16 cellular contexts compared by ENCODE assay signal in the genomic region with DNA sequence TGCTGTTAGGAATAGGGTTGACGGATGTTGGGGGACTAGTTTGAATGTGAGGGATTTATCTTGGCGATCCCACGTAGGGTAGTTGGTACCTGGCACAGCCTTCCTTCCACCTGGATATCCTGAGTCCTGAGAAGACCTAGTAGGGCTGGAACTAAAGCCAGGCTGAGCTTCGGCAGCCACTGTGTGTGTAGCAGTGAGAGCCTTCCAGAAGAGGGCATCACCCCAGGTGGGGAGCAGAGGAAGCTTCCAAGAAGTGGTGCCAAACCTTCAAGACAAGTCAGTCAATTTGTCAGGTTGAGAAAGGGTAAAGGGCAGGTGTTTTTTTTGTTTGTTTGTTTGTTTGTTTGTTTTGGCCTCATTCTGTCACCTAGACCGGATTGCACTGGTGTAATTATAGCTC. TPM values are rescaled to one million over a fixed set of nuclear protein-coding genes. Genes with fewer than 3 reads are reported as not detected.
DNase-seq lines count a peak whose midpoint lies in the region; ATAC-seq and TF ChIP-seq lines count a peak whose summit lies in the region.
"Had no signal": no experiment of that assay in that cellular context is flagged by ENCODE, and none has a peak within 500 bp of the region (broad histone marks: within the 10 kb centered on the region; RNA-seq: fewer than 3 reads in every experiment).

No MANE protein-coding gene starts in this region.

- H3K4me1 ChIP-seq in Loucy (ENCODE audit: insufficient read depth, low read length, poor library complexity, severe bottlenecking) (peaks cover 6% of the 10 kb centered on the region), mucosa of descending colon (ENCODE audit: low read depth) (peaks cover 9% of the 10 kb centered on the region), suprapubic skin (peaks cover 9% of the 10 kb centered on the region)
- H3K4me1 ChIP-seq: SJSA1 had no signal

- H3K4me3 Mint-ChIP-seq in activated naive CD8-positive, alpha-beta T cell treated with anti-CD3 and anti-CD28 coated beads, Interleukin-2, amount 50 U/mL, for 24 hours, result no peak overlapping the region

- H3K36me3 ChIP-seq in Loucy (ENCODE audit: insufficient read depth, low read length) (no peaks in the 10 kb centered on the region), mucosa of descending colon (ENCODE audit: low read depth) (no peaks in the 10 kb centered on the region), suprapubic skin (no peaks in the 10 kb centered on the region)
- H3K36me3 ChIP-seq: SJSA1, thoracic aorta had no signal

- peak overlapping the region; percentile 67 for H3K27ac Mint-ChIP-seq in activated naive CD8-positive, alpha-beta T cell treated with anti-CD3 and anti-CD28 coated beads, Interleukin-2, amount 50 U/mL, for 24 hours

- H4K20me1 ChIP-seq in Loucy (ENCODE audit: insufficient read depth, low read length, poor library complexity, severe bottlenecking), result no peaks in the 10 kb centered on the region

- no peak for TF ChIP-seq EP300 in suprapubic skin (IDR thresholded peaks at IDR 0.05)

- no peak for TF ChIP-seq POLR2A in suprapubic skin (IDR thresholded peaks at IDR 0.05)

- DNase-seq in GM12864 (ENCODE audit: low read depth), result no peak
- DNase-seq in activated naive CD8-positive, alpha-beta T cell treated with anti-CD3 and anti-CD28 coated beads, Interleukin-2, amount 50 U/mL, for 24 hours, result no peak
- no peak for DNase-seq in mucosa of descending colon
- DNase-seq in suprapubic skin (ENCODE audit: low spot score in 2 of 2), result no peak
- no peak for DNase-seq in HUDEP-2 (lab: John Stamatoyannopoulos, UW; ENCODE audit: unreplicated experiment in 76 of 76)
- no peak for DNase-seq in COLO829 (ENCODE audit: low spot score)
- DNase-seq: activated T-cell treated with anti-CD3 and anti-CD28 coated beads, Interleukin-2, amount 50 U/mL, for 4 hours; aorta; NCI-H1417 treated with DMSO at 0.1 percent for 48 hours; NCI-H526 treated with DMSO at 0.1 percent for 48 hours had no signal

- 78% methylated on average over 5 of the region's 5 CpGs for WGBS in suprapubic skin

- TF ChIP-seq CTCF in GM12864 (IDR thresholded peaks at IDR 0.05; ENCODE audit: low read depth, low read length, missing control alignments), result peak; percentile 23
- peak; percentile 53 for TF ChIP-seq CTCF in Loucy (conservative IDR thresholded peaks at IDR 0.05; ENCODE audit: low read length)
- TF ChIP-seq CTCF in mucosa of descending colon (IDR thresholded peaks at IDR 0.05), result no peak
- no peak for TF ChIP-seq CTCF in suprapubic skin (IDR thresholded peaks at IDR 0.05)

- H3K79me2 ChIP-seq in Loucy (ENCODE audit: insufficient read depth, low read length), result no peaks in the 10 kb centered on the region

- peaks cover 8% of the 10 kb centered on the region for H3K27me3 Mint-ChIP-seq in activated naive CD8-positive, alpha-beta T cell treated with anti-CD3 and anti-CD28 coated beads, Interleukin-2, amount 50 U/mL, for 24 hours

- no peaks in the 10 kb centered on the region for H3K36me3 Mint-ChIP-seq in activated naive CD8-positive, alpha-beta T cell treated with anti-CD3 and anti-CD28 coated beads, Interleukin-2, amount 50 U/mL, for 24 hours (ENCODE audit: low read depth)

- H3K27me3 ChIP-seq in Loucy (ENCODE audit: insufficient read depth, low read length, poor library complexity, severe bottlenecking), result no peaks in the 10 kb centered on the region
- H3K27me3 ChIP-seq in suprapubic skin, result no peaks in the 10 kb centered on the region
- H3K27me3 ChIP-seq: SJSA1 had no signal

- no peaks in the 10 kb centered on the region for H3K9me2 ChIP-seq in Loucy (replicated peaks; ENCODE audit: low read depth, low read length)

- no peak overlapping the region for H3K4me2 ChIP-seq in Loucy (ENCODE audit: low read depth, low read length, poor library complexity, severe bottlenecking)

- ATAC-seq in activated naive CD8-positive, alpha-beta T cell treated with anti-CD3 and anti-CD28 coated beads, Interleukin-2, amount 50 U/mL, for 24 hours, result no peak
- ATAC-seq in mucosa of descending colon, result peak; percentile 40
- ATAC-seq: left lobe of liver had no signal

- peaks cover 41% of the 10 kb centered on the region for H3K4me1 Mint-ChIP-seq in activated naive CD8-positive, alpha-beta T cell treated with anti-CD3 and anti-CD28 coated beads, Interleukin-2, amount 50 U/mL, for 24 hours

- H3K9ac ChIP-seq in Loucy (ENCODE audit: low read depth, low read length, poor library complexity, severe bottlenecking), result no peak overlapping the region

- H3F3A ChIP-seq in Loucy (ENCODE audit: low read depth), result no peaks in the 10 kb centered on the region

- H2AFZ ChIP-seq in Loucy (ENCODE audit: low read length), result no peak overlapping the region

- H3K4me3 ChIP-seq in GM12864 (ENCODE audit: low read depth, low read length) (no peak overlapping the region), Loucy (ENCODE audit: low read length, poor library complexity, severe bottlenecking) (no peak overlapping the region), mucosa of descending colon (no peak overlapping the region), suprapubic skin (no peak overlapping the region)
- H3K4me3 ChIP-seq: SJSA1, thoracic aorta had no signal

- no peak overlapping the region for H3K27ac ChIP-seq in suprapubic skin
- H3K27ac ChIP-seq: SJSA1, thoracic aorta had no signal

- intact Hi-C loops in mucosa of descending colon (cut with DNase I, micrococcal nuclease), result no loop called here

- H3K9me3 Mint-ChIP-seq in activated naive CD8-positive, alpha-beta T cell treated with anti-CD3 and anti-CD28 coated beads, Interleukin-2, amount 50 U/mL, for 24 hours, result peaks cover 4% of the 10 kb centered on the region
- H3K9me3 Mint-ChIP-seq: activated T-cell treated with anti-CD3 and anti-CD28 coated beads, Interleukin-2, amount 50 U/mL, for 4 hours had no signal

- no peaks in the 10 kb centered on the region for H3K9me3 ChIP-seq in Loucy (ENCODE audit: insufficient read depth, low read depth, low read length)
- H3K9me3 ChIP-seq in mucosa of descending colon, result no peaks in the 10 kb centered on the region
- H3K9me3 ChIP-seq in suprapubic skin, result no peaks in the 10 kb centered on the region
- H3K9me3 ChIP-seq: SJSA1, thoracic aorta had no signal

RNA-seq across cellular contexts. Expression of gene FGFBP2, which starts 1.2 kb away (rescaled TPM):
- total RNA-seq in mucosa of descending colon, result 1 to 10 TPM in 1 of 3 donors, not detected in 2; 4.0 TPM
- total RNA-seq in suprapubic skin, result 10 to 100 TPM in 2 of 4 donors, 1 to 10 TPM in 2; 3.9 to 52.0 (median 9.7) TPM
- total RNA-seq: HT1080, SJSA1, skeletal muscle tissue, thoracic aorta had no signal

RNA-seq across cellular contexts. Expression of gene FGFBP1, which starts 25.6 kb away (rescaled TPM):
- 10 to 100 TPM; 10.8 to 39.4 (median 34.7) TPM for total RNA-seq in mucosa of descending colon
- total RNA-seq in suprapubic skin, result 100 to 1,000 TPM in 2 of 4 donors, 10 to 100 TPM in 2; 28.7 to 178 (median 113) TPM
- total RNA-seq: activated T-cell treated with anti-CD3 and anti-CD28 coated beads, Interleukin-2, amount 50 U/mL, for 4 hours; aorta; left lobe of liver; SJSA1; skeletal muscle tissue; thoracic aorta had no signal

Comparison
In these comparisons a context has a peak if more than half of its experiments do, and no peak if none do; other contexts are left out.
1. CTCF ChIP-seq: peak in GM12864 (single experiment) and Loucy (single experiment); none in mucosa of descending colon (single experiment) and suprapubic skin (0 of 2).